In genomic region chr2:223562078-223562477, GRCh38 we compare ENCODE assay signal across 18 cellular contexts. TPM values are rescaled to one million over a fixed set of nuclear protein-coding genes. Genes with fewer than 3 reads are reported as not detected.
DNase-seq lines count a peak whose midpoint lies in the region; ATAC-seq and TF ChIP-seq lines count a peak whose summit lies in the region.
"Had no signal": no experiment of that assay in that cellular context is flagged by ENCODE, and none has a peak within 500 bp of the region (broad histone marks: within the 10 kb centered on the region; RNA-seq: fewer than 3 reads in every experiment).

No MANE protein-coding gene starts in this region.

- no peaks in the 10 kb centered on the region for H3K36me3 ChIP-seq in Panc1 (ENCODE audit: control insufficient read depth, insufficient read depth, low read length)

- no peak overlapping the region for H3K27ac Mint-ChIP-seq in progenitor cell of endocrine pancreas
- H3K27ac Mint-ChIP-seq: B cell; CD4-positive, alpha-beta memory T cell; IgD-negative memory B cell had no signal

- TF ChIP-seq CTCF in Panc1 (IDR thresholded peaks at IDR 0.05) (no peak), progenitor cell of endocrine pancreas (IDR thresholded peaks at IDR 0.05; ENCODE audit: unreplicated experiment) (no peak)

- no peaks in the 10 kb centered on the region for H3K9me3 Mint-ChIP-seq in progenitor cell of endocrine pancreas (ENCODE audit: low read depth)

- peak; percentile 2 for DNase-seq in DMS53 (lab: John Stamatoyannopoulos, UW)
- no peak for DNase-seq in DMS53 treated with DMSO at 0.1 percent for 48 hours (lab: John Stamatoyannopoulos, UW; ENCODE audit: unreplicated experiment)
- DNase-seq in Panc1 (ENCODE audit: low read depth, low spot score), result no peak
- peak; percentile 66 for DNase-seq in kidney tubule cell (ENCODE audit: low spot score)
- no peak for DNase-seq in progenitor cell of endocrine pancreas (ENCODE audit: low spot score, unreplicated experiment)
- no peak for DNase-seq in activated effector memory CD4-positive, alpha-beta T cell treated with Interleukin-2 at 50 U/mL for 16 hours
- DNase-seq: CD4-positive, alpha-beta memory T cell; DND-41; GF-D8; HCEC 1CT; KG1 had no signal

- H3K4me1 Mint-ChIP-seq in progenitor cell of endocrine pancreas (ENCODE audit: low read depth), result peaks cover 3% of the 10 kb centered on the region
- H3K4me1 Mint-ChIP-seq: B cell had no signal

- H3K4me3 Mint-ChIP-seq in progenitor cell of endocrine pancreas (ENCODE audit: low read depth), result no peak overlapping the region
- H3K4me3 Mint-ChIP-seq: B cell; CD4-positive, alpha-beta memory T cell had no signal

- H3K27ac ChIP-seq in Panc1 (ENCODE audit: low read length), result peak overlapping the region; percentile 42; the same call in 1 of the 2 replicates
- H3K27ac ChIP-seq: 22Rv1, C4-2B had no signal

- POLR2A ChIA-PET in Panc1 (lab: Charles Lee), result no interaction called here

- no peaks in the 10 kb centered on the region for H3K9me3 ChIP-seq in Panc1 (ENCODE audit: control insufficient read depth, insufficient read depth, low read depth, low read length)

- CTCF ChIA-PET in Panc1 (lab: Charles Lee), result no interaction called here

- no peaks in the 10 kb centered on the region for H3K27me3 ChIP-seq in Panc1 (ENCODE audit: control insufficient read depth, insufficient read depth, low read length)

- H3K4me3 ChIP-seq in Panc1 (ENCODE audit: low read depth in 2 of 2, low read length in 2 of 2), result no peak overlapping the region

- BruUV-seq in Panc1 (replicated peaks; lab: Mats Ljungman, UMichigan), result no TSS peak

- H3K27me3 Mint-ChIP-seq in progenitor cell of endocrine pancreas, result no peaks in the 10 kb centered on the region

- no peaks in the 10 kb centered on the region for H3K36me3 Mint-ChIP-seq in progenitor cell of endocrine pancreas (ENCODE audit: insufficient read depth)
- H3K36me3 Mint-ChIP-seq: CD4-positive, alpha-beta memory T cell; IgD-negative memory B cell had no signal

- intact Hi-C loops in Panc1 (cut with micrococcal nuclease; ENCODE audit: unreplicated experiment), result no loop called here

- peaks cover 20% of the 10 kb centered on the region for H3K4me1 ChIP-seq in Panc1 (ENCODE audit: control insufficient read depth, insufficient read depth, low read length)

- in situ Hi-C loops in Panc1 (cut with HindIII; ENCODE audit: low pct_unique_long_range_greater_than_20kb, low sequenced_read_pairs), result no loop called here

- ATAC-seq in Panc1, result no peak
- ATAC-seq in HG02571 (IDR thresholded peaks at IDR 0.05; ENCODE audit: unreplicated experiment), result no peak
- no peak for ATAC-seq in GM21423 (IDR thresholded peaks at IDR 0.05; ENCODE audit: unreplicated experiment)

RNA-seq across cellular contexts. Expression of gene SCG2, which starts 40.1 kb away (rescaled TPM):
- total RNA-seq in Panc1 (2021; ENCODE audit: unreplicated experiment) (1.7 TPM), progenitor cell of endocrine pancreas (154 and 163 TPM in 2 replicates)
- 2.4 TPM for polyA plus RNA-seq in Panc1 (2012; ENCODE audit: insufficient read length)
- total RNA-seq: CD4-positive, alpha-beta memory T cell; HT-29 had no signal
- polyA plus RNA-seq: CD4-positive, alpha-beta memory T cell; IgD-negative memory B cell had no signal

Comparison
In these comparisons a context has a peak if more than half of its experiments do, and no peak if none do; other contexts are left out.
1. DNase-seq: peak in DMS53 (single experiment) and kidney tubule cell (single experiment); none in DMS53 treated with DMSO at 0.1 percent for 48 hours (single experiment), Panc1 (single experiment), progenitor cell of endocrine pancreas (single experiment) and activated effector memory CD4-positive, alpha-beta T cell treated with Interleukin-2 at 50 U/mL for 16 hours (single experiment).
2. RNA of gene SCG2, which starts 40.1 kb away (total RNA-seq): 154 to 163 TPM in progenitor cell of endocrine pancreas; 1.7 TPM in Panc1 (single experiment); every median in the first group is over 10 times any median in the second.